ENCODE assay signal across 12 cellular contexts in the genomic region with DNA sequence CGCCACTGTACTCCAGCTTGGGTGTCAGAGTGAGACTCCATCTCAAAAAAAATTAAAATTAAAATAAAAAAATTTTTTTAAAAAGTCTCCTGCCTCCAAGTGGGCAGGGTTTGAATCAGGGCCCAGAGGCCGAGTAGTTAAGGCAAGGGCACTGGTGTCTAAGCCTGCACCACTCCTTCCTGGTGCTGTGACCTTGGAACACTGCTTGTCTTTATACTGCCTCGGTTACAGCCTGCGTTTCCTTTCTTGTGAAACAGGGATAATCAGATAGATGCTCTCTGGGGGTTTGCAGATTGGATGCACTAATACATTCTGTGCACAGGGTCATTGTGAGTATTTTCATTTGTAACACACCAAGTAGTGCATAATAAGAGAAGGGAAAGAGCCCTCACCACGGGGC.
"Had no signal": no experiment of that assay in that cellular context is flagged by ENCODE, and none has a peak within 500 bp of the region (broad histone marks: within the 10 kb centered on the region; RNA-seq: fewer than 3 reads in every experiment).

No MANE protein-coding gene starts in this region.

- H3K27ac ChIP-seq: coronary artery, neural progenitor cell, ovary, tibial nerve, vagina had no signal

- H3K4me3 ChIP-seq: coronary artery, lung, neural progenitor cell, ovary, tibial nerve, vagina had no signal

- H3K9me3 ChIP-seq: ovary, tibial nerve, vagina had no signal

- ATAC-seq: stimulated activated memory B cell treated with anti-CD40 and anti-IgM and Interleukin-4, amounts not matched to agents 10 μg/mL and 1 μg/mL and 100 μg/mL, for 72 hours had no signal

- H3K4me2 ChIP-seq: neural progenitor cell had no signal

- DNase-seq: activated naive CD4-positive, alpha-beta T cell treated with anti-CD3 and anti-CD28 coated beads, Interleukin-2, amount 50 U/mL, for 16 hours; caudate nucleus; foreskin fibroblast; left cardiac atrium; ovary; stimulated activated CD4-positive, alpha-beta T cell treated with anti-CD3 and anti-CD28 coated beads, Interleukin-2, amount 100 ng/mL, for 48 hours had no signal

- H3K4me1 ChIP-seq: neural progenitor cell, tibial nerve had no signal

- H3K36me3 ChIP-seq: neural progenitor cell, ovary, tibial nerve, vagina had no signal
